Comparison of ENCODE assay signal across 2 cellular contexts in genomic region chr19:18379803-18380747, GRCh38.
TF ChIP-seq lines count a peak whose summit lies in the region.

No MANE protein-coding gene starts in this region.

TF ChIP-seq in Ishikawa, 13 proteins besides CTCF, POLR2A, EP300 and RAD21:
- no peak; the same call in 1 of the 2 replicates for TF ChIP-seq TEAD4 (IDR thresholded peaks at IDR 0.05)
- peak; percentile 47; the same call in 1 of the 2 replicates for TF ChIP-seq TCF12 (IDR thresholded peaks at IDR 0.05; ENCODE audit: low read depth)
- no peak for TF ChIP-seq CEBPB (IDR thresholded peaks at IDR 0.05)
- no peak for TF ChIP-seq USF1 (IDR thresholded peaks at IDR 0.05)
- no peak for TF ChIP-seq EGR1 (IDR thresholded peaks at IDR 0.05)
- TF ChIP-seq CREB1 (IDR thresholded peaks at IDR 0.05; ENCODE audit: low read depth), result no peak
- peak; percentile 38; the same call in 1 of the 2 replicates for TF ChIP-seq MAX (IDR thresholded peaks at IDR 0.05)
- TF ChIP-seq NFIC (IDR thresholded peaks at IDR 0.05), result peak; percentile 71

TF ChIP-seq in WTC11, 78 proteins besides CTCF, POLR2A, EP300 and RAD21:
- no peak for TF ChIP-seq ZNF317 (CRISPR knock-in tag; IDR thresholded peaks at IDR 0.05; ENCODE audit: borderline replicate concordance, low read depth)
- no peak for TF ChIP-seq CREM (CRISPR knock-in tag; IDR thresholded peaks at IDR 0.05)
- no peak for TF ChIP-seq TEAD4 (CRISPR knock-in tag; IDR thresholded peaks at IDR 0.05)
- TF ChIP-seq STAT6 (CRISPR knock-in tag; conservative IDR thresholded peaks at IDR 0.05; ENCODE audit: low read depth), result no peak
- TF ChIP-seq MAX (CRISPR knock-in tag; IDR thresholded peaks at IDR 0.05), result peak; percentile 46; the same call in 1 of the 2 replicates
- peak; percentile 91 for TF ChIP-seq ZNF121 (CRISPR knock-in tag; IDR thresholded peaks at IDR 0.05)
- TF ChIP-seq GABPB1 (CRISPR knock-in tag; IDR thresholded peaks at IDR 0.05), result peak; percentile 85
- no peak for TF ChIP-seq CDX4 (CRISPR knock-in tag; IDR thresholded peaks at IDR 0.05; ENCODE audit: borderline replicate concordance)
- TF ChIP-seq PREB (CRISPR knock-in tag; IDR thresholded peaks at IDR 0.05; ENCODE audit: borderline replicate concordance), result peak; percentile 76; the same call in 1 of the 2 replicates
